ENCODE assay signal across 8 cellular contexts in genomic region chr20:23419995-23420901, GRCh38. TPM values are rescaled to one million over a fixed set of nuclear protein-coding genes. Genes with fewer than 3 reads are reported as not detected.
DNase-seq lines count a peak whose midpoint lies in the region; ATAC-seq and TF ChIP-seq lines count a peak whose summit lies in the region.

No MANE protein-coding gene starts in this region.

- no peak for TF ChIP-seq EP300 in gastroesophageal sphincter (IDR thresholded peaks at IDR 0.05)

- ATAC-seq in HG02852 (IDR thresholded peaks at IDR 0.05; ENCODE audit: unreplicated experiment) (peak; percentile 26), gastroesophageal sphincter (peak; percentile 35), omental fat pad (ENCODE audit: low FRiP score) (peak; percentile 55), GM19455 (IDR thresholded peaks at IDR 0.05; ENCODE audit: unreplicated experiment) (no peak)

- TF ChIP-seq POLR2A in gastroesophageal sphincter (IDR thresholded peaks at IDR 0.05) = no peak

- peak overlapping the region; percentile 91 for H3K4me3 ChIP-seq in GM06990 (replicated peaks; ENCODE audit: low read depth, low read length)
- H3K4me3 ChIP-seq in gastroesophageal sphincter = peak overlapping the region; percentile 90 to 95
- peak overlapping the region; percentile 92 for H3K4me3 ChIP-seq in urinary bladder (ENCODE audit: low read depth, low read length)

- H3K4me1 ChIP-seq in gastroesophageal sphincter (peaks cover 0 to 53% (median 2%) of the 10 kb centered on the region in 3 donors), urinary bladder (ENCODE audit: insufficient read depth) (no peaks in the 10 kb centered on the region)

- no peak for TF ChIP-seq CTCF in GM06990 (IDR thresholded peaks at IDR 0.05; ENCODE audit: insufficient read depth, low read length, poor library complexity, severe bottlenecking)
- no peak for TF ChIP-seq CTCF in gastroesophageal sphincter (IDR thresholded peaks at IDR 0.05)
- no peak for TF ChIP-seq CTCF in omental fat pad (IDR thresholded peaks at IDR 0.05)

- 0% methylated on average over 9 to 10 of the region's 58 CpGs for WGBS in gastroesophageal sphincter (ENCODE audit: low coverage in 1 of 2), 2 donors
- WGBS in urinary bladder = under 1% methylated on average over 58 of the region's 58 CpGs

- H3K36me3 ChIP-seq in GM06990 (ENCODE audit: control insufficient read depth, insufficient read depth, low read length) = no peaks in the 10 kb centered on the region
- H3K36me3 ChIP-seq in gastroesophageal sphincter = no peaks in the 10 kb centered on the region
- no peaks in the 10 kb centered on the region for H3K36me3 ChIP-seq in urinary bladder (ENCODE audit: insufficient read depth)

- H3K9me3 ChIP-seq in gastroesophageal sphincter = no peaks in the 10 kb centered on the region

- no peaks in the 10 kb centered on the region for H3K27me3 ChIP-seq in GM06990 (replicated peaks; ENCODE audit: control insufficient read depth, insufficient read depth, low read length)
- no peaks in the 10 kb centered on the region for H3K27me3 ChIP-seq in gastroesophageal sphincter

- H3K27ac ChIP-seq in gastroesophageal sphincter = peak overlapping the region; percentile 89 to 95 (median 91)
- H3K27ac ChIP-seq in urinary bladder (ENCODE audit: low read depth) = peak overlapping the region; percentile 84

- DNase-seq in GM06990 (ENCODE audit: extremely low read depth, insufficient read length) (peak; percentile 57), RPMI8226 (peak; percentile 81), omental fat pad (ENCODE audit: low spot score) (no peak)
- DNase-seq in activated naive CD4-positive, alpha-beta T cell treated with Interleukin-2 at 50 U/mL for 16 hours = peak; percentile 58

RNA-seq across cellular contexts. Expression of gene NAPB, which starts 1.0 kb away (rescaled TPM):
- total RNA-seq in gastroesophageal sphincter (10 to 100 TPM; 14.0 to 20.1 (median 18.1) TPM), omental fat pad (10 to 100 TPM in 3 of 4 donors, 1 to 10 TPM in 1; 7.0 to 14.8 (median 13.1) TPM), urinary bladder (32.3 TPM)
- 9.7 TPM for polyA plus RNA-seq in urinary bladder

RNA-seq across cellular contexts. Expression of gene CSTL1, which starts 19.2 kb away (rescaled TPM):
- total RNA-seq in gastroesophageal sphincter (not detected), omental fat pad (not detected), urinary bladder (not detected)
- polyA plus RNA-seq in urinary bladder = not detected

RNA-seq across cellular contexts. Expression of gene CST11, which starts 32.4 kb away (rescaled TPM):
- not detected for total RNA-seq in gastroesophageal sphincter
- not detected for total RNA-seq in omental fat pad
- not detected for total RNA-seq in urinary bladder
- not detected for polyA plus RNA-seq in urinary bladder

RNA-seq across cellular contexts. Expression of gene GZF1, which starts 58.3 kb away (rescaled TPM):
- total RNA-seq in gastroesophageal sphincter (10 to 100 TPM; 13.5 to 18.8 (median 17.4) TPM), omental fat pad (10 to 100 TPM; 12.7 to 29.0 (median 18.8) TPM), urinary bladder (14.1 TPM)
- 18.3 TPM for polyA plus RNA-seq in urinary bladder
